ENCODE assay signal across 12 cellular contexts in genomic region chr2:113014067-113014466, GRCh38. TPM values are rescaled to one million over a fixed set of nuclear protein-coding genes. Genes with fewer than 3 reads are reported as not detected.
"Had no signal": no experiment of that assay in that cellular context is flagged by ENCODE, and none has a peak within 500 bp of the region (broad histone marks: within the 10 kb centered on the region; RNA-seq: fewer than 3 reads in every experiment).

No MANE protein-coding gene starts in this region.

- H3K4me3 ChIP-seq: GM23248, GM23338, HAP-1 had no signal

- H3K36me3 ChIP-seq: HAP-1 had no signal

- DNase-seq: GM23248, GOT3, H7, H9, HCEC 1CT, HFFc6 had no signal

- H3K9me3 ChIP-seq: HAP-1 had no signal

- H3K27ac ChIP-seq: GM23248 had no signal

- FAIRE-seq: H1, H54 had no signal

- ATAC-seq: GM23338, HCT116 had no signal

- H2AFZ ChIP-seq: GM23248, GM23338 had no signal

- H3K4me2 ChIP-seq: GM23338 had no signal

- H3K4me1 ChIP-seq: HAP-1 had no signal

- H3K9ac ChIP-seq: GM23248 had no signal

RNA-seq across cellular contexts. Expression of gene IL36A, which starts 8.8 kb away (rescaled TPM):
- total RNA-seq: GM23248, GM23338, H1, H4, H7, H9, HFFc6 had no signal
- polyA plus RNA-seq: GM23248, GM23338, H1 had no signal

RNA-seq across cellular contexts. Expression of gene IL36G, which starts 36.3 kb away (rescaled TPM):
- total RNA-seq: GM23248, GM23338, H1, H4, H7, H9, HFFc6 had no signal
- polyA plus RNA-seq: GM23248, GM23338 had no signal

RNA-seq across cellular contexts. Expression of gene IL36B, which starts 38.6 kb away (rescaled TPM):
- total RNA-seq: GM23248, GM23338, H1, H4, H7, H9, HFFc6 had no signal
- polyA plus RNA-seq: GM23248, GM23338, H1 had no signal

RNA-seq across cellular contexts. Expression of gene IL36RN, which starts 44.9 kb away (rescaled TPM):
- total RNA-seq: GM23248, GM23338, H1, H4, H7, H9, HFFc6 had no signal
- polyA plus RNA-seq: GM23248, GM23338, H1 had no signal

RNA-seq across cellular contexts. Expression of gene IL1F10, which starts 53.7 kb away (rescaled TPM):
- total RNA-seq: GM23248, GM23338, H1, H4, H7, H9, HFFc6 had no signal
- polyA plus RNA-seq: GM23248, GM23338, H1 had no signal
